Comparison of ENCODE assay signal across 8 cellular contexts in the genomic region with DNA sequence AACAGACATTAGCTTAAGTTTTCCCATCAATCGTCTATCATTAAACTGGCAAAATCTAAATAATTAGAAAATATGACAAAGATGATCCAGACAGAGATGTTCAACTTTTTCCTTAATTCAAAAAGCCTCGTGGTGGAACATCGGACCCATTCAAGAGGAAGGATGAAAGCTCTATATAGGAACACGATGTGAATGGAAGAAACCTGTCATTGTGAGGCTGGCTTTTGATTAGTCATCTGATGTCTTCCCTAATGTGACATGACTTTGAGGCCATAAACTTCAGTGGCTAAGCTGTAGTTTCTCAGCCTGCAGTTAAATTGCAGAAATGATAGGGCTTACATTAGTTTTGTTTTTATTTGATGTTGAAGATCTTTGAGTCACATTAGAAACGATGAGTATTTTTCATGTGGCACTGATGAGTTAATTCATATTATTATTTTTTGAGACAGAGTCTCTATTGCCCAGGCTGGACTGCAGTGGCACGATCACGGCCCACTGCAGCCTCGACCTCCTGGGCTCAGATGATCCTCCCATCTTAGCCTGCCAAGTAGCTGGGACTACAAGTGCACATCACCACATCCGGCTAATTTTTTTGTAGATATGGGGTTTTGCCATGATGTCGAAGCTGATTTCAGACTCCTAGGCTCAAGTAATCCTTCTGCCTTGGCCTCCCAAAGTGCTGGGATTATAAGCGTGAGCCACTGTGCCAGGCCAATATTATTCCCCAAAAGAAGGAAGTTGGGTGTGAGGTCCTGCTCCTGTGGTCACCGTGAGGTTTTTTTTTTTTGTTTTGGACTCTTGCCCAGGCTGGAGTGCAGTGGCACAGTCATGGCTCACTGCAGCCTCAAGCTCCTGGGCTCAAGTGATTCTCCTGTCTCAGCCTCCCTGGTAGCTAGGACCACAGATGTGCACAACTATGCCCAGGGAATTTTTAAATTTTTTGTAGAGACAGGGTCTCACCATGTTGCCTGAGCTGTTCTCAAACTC. TPM values are rescaled to one million over a fixed set of nuclear protein-coding genes. Genes with fewer than 3 reads are reported as not detected.
DNase-seq lines count a peak whose midpoint lies in the region; ATAC-seq and TF ChIP-seq lines count a peak whose summit lies in the region.

No MANE protein-coding gene starts in this region.

- CTCF ChIA-PET in activated CD4-positive, alpha-beta memory T cell treated with anti-CD3 and anti-CD28 coated beads for 36 hours (lab: Charles Lee) = interaction anchor here (0.6 to 3.4 kb wide), 12 partner anchors 9 to 214 kb away, joined by 3 to 18 read pairs (median 4); no protein-coding TSS in a partner anchor

- peaks cover 51% of the 10 kb centered on the region for H3K36me3 Mint-ChIP-seq in activated CD4-positive, alpha-beta memory T cell treated with anti-CD3 and anti-CD28 coated beads for 36 hours
- H3K36me3 Mint-ChIP-seq in glutamatergic neuron (ENCODE audit: unreplicated experiment) = peaks cover 5% of the 10 kb centered on the region

- H3K4me1 Mint-ChIP-seq in activated CD4-positive, alpha-beta memory T cell treated with anti-CD3 and anti-CD28 coated beads for 36 hours (ENCODE audit: low read depth) = peaks cover 61% of the 10 kb centered on the region
- peaks cover 5% of the 10 kb centered on the region for H3K4me1 Mint-ChIP-seq in glutamatergic neuron (ENCODE audit: low read depth, unreplicated experiment)

- H3K27me3 Mint-ChIP-seq in activated CD4-positive, alpha-beta memory T cell treated with anti-CD3 and anti-CD28 coated beads for 36 hours = no peaks in the 10 kb centered on the region
- peaks cover 7% of the 10 kb centered on the region for H3K27me3 Mint-ChIP-seq in glutamatergic neuron (ENCODE audit: unreplicated experiment)

- H3K27ac Mint-ChIP-seq in activated CD4-positive, alpha-beta memory T cell treated with anti-CD3 and anti-CD28 coated beads for 36 hours = peak overlapping the region; percentile 99
- peak overlapping the region; percentile 57 for H3K27ac Mint-ChIP-seq in glutamatergic neuron (ENCODE audit: unreplicated experiment)

- peak; percentile 43 for DNase-seq in stimulated activated CD4-positive, alpha-beta T cell treated with anti-CD3 and anti-CD28 coated beads, Interleukin-15, amount 100 ng/mL, for 24 hours
- DNase-seq in stimulated activated CD4-positive, alpha-beta T cell treated with anti-CD3 and anti-CD28 coated beads, Interleukin-2, amount 100 ng/mL, for 24 hours = no peak
- peak; percentile 43 for DNase-seq in activated CD4-positive, alpha-beta memory T cell treated with anti-CD3 and anti-CD28 coated beads for 36 hours
- DNase-seq in glutamatergic neuron (no peak), substantia nigra (lab: John Stamatoyannopoulos, UW) (no peak), HuH-7 (ENCODE audit: low spot score) (no peak)

- no peak for TF ChIP-seq CTCF in glutamatergic neuron (IDR thresholded peaks at IDR 0.05; ENCODE audit: partially characterized antibody, unreplicated experiment)

- peak overlapping the region; percentile 95 for H3K27ac ChIP-seq in substantia nigra (ENCODE audit: low read depth, low read length, poor library complexity, severe bottlenecking)

- intact Hi-C loops in activated CD4-positive, alpha-beta memory T cell treated with anti-CD3 and anti-CD28 coated beads for 36 hours (cut with micrococcal nuclease) = loop anchor here (1.0 to 5.0 kb wide), 5 partner anchors 9 to 263 kb away; partner anchors contain the start of genes ARSG, PRKAR1A and SLC16A6

- peak overlapping the region; percentile 90 for H3K4me3 Mint-ChIP-seq in activated CD4-positive, alpha-beta memory T cell treated with anti-CD3 and anti-CD28 coated beads for 36 hours
- peak overlapping the region; percentile 86 for H3K4me3 Mint-ChIP-seq in glutamatergic neuron (ENCODE audit: unreplicated experiment)

- ATAC-seq in GM18867 (IDR thresholded peaks at IDR 0.05; ENCODE audit: unreplicated experiment) (no peak), GM21825 (IDR thresholded peaks at IDR 0.05; ENCODE audit: unreplicated experiment) (no peak)

- H3K9me3 Mint-ChIP-seq in activated CD4-positive, alpha-beta memory T cell treated with anti-CD3 and anti-CD28 coated beads for 36 hours = no peaks in the 10 kb centered on the region
- peaks cover 6% of the 10 kb centered on the region for H3K9me3 Mint-ChIP-seq in glutamatergic neuron (ENCODE audit: unreplicated experiment)

- POLR2A ChIA-PET in activated CD4-positive, alpha-beta memory T cell treated with anti-CD3 and anti-CD28 coated beads for 36 hours (lab: Charles Lee) = interaction anchor here (0.7 to 4.3 kb wide), 17 partner anchors 9 to 253 kb away, joined by 3 to 64 read pairs (median 5); partner anchors contain the start of genes ARSG, C17orf58, SLC16A6 and WIPI1

RNA-seq across cellular contexts. Expression of gene AMZ2, which starts 1.3 kb away (rescaled TPM):
- total RNA-seq in activated CD4-positive, alpha-beta memory T cell treated with anti-CD3 and anti-CD28 coated beads for 36 hours = 100 to 1,000 TPM; 134 to 146 TPM
- 68.5 TPM for total RNA-seq in glutamatergic neuron (ENCODE audit: unreplicated experiment)

RNA-seq across cellular contexts. Expression of gene SLC16A6, which starts 41.7 kb away (rescaled TPM):
- 1 to 10 TPM; 3.5 to 3.6 TPM for total RNA-seq in activated CD4-positive, alpha-beta memory T cell treated with anti-CD3 and anti-CD28 coated beads for 36 hours
- total RNA-seq in glutamatergic neuron (ENCODE audit: unreplicated experiment) = 0.25 TPM

RNA-seq across cellular contexts. Expression of gene ARSG, which starts 42.1 kb away (rescaled TPM):
- total RNA-seq in activated CD4-positive, alpha-beta memory T cell treated with anti-CD3 and anti-CD28 coated beads for 36 hours = 10 to 100 TPM in 1 of 2 experiments, 1 to 10 TPM in 1; 9.8 to 10.8 TPM
- 1.9 TPM for total RNA-seq in glutamatergic neuron (ENCODE audit: unreplicated experiment)

Comparison
In these comparisons a context has a peak if more than half of its experiments do, and no peak if none do; other contexts are left out.
1. DNase-seq: peak in stimulated activated CD4-positive, alpha-beta T cell treated with anti-CD3 and anti-CD28 coated beads, Interleukin-15, amount 100 ng/mL, for 24 hours (single experiment) and activated CD4-positive, alpha-beta memory T cell treated with anti-CD3 and anti-CD28 coated beads for 36 hours (single experiment); none in stimulated activated CD4-positive, alpha-beta T cell treated with anti-CD3 and anti-CD28 coated beads, Interleukin-2, amount 100 ng/mL, for 24 hours (0 of 2), glutamatergic neuron (single experiment), substantia nigra (0 of 49) and HuH-7 (single experiment).